1 cellular context compared by ENCODE assay signal in the genomic region with DNA sequence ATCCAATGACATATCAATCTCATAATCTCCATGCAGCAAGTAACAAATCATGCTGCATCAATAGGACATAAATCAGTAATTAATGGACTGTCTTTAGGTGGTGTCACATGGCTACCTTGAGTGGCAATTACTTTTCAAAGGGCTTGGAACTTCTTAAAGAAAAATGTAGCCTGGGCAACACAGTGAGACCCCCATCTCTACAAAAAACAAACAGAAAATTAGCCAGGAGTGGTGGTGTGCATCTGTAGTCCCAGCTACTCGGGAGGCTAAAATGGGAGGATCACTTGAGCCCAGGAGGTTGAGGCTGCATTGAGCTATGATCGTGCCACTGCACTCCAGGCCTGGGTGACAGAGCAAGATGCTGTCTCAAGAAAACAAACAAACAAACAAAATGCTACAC.
TF ChIP-seq lines count a peak whose summit lies in the region.

No MANE protein-coding gene starts in this region.

TF ChIP-seq in K562, 482 proteins besides CTCF, POLR2A, EP300 and RAD21:
- TF ChIP-seq, protein P1, sequence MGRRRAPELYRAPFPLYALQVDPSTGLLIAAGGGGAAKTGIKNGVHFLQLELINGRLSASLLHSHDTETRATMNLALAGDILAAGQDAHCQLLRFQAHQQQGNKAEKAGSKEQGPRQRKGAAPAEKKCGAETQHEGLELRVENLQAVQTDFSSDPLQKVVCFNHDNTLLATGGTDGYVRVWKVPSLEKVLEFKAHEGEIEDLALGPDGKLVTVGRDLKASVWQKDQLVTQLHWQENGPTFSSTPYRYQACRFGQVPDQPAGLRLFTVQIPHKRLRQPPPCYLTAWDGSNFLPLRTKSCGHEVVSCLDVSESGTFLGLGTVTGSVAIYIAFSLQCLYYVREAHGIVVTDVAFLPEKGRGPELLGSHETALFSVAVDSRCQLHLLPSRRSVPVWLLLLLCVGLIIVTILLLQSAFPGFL (CRISPR knock-in tag; IDR thresholded peaks at IDR 0.05): no peak
- TF ChIP-seq ZNF717 (CRISPR knock-in tag; IDR thresholded peaks at IDR 0.05) (no peak), TCF7L2 (IDR thresholded peaks at IDR 0.05; ENCODE audit: low read depth, low read length) (no peak), PPARD (CRISPR knock-in tag; IDR thresholded peaks at IDR 0.05) (no peak), DNMT1 (IDR thresholded peaks at IDR 0.05) (no peak), TBL1XR1 (IDR thresholded peaks at IDR 0.05; ENCODE audit: low read length in 2 of 2) (no peak), BRD9 (IDR thresholded peaks at IDR 0.05; ENCODE audit: low read depth, partially characterized antibody) (no peak), ZFP1 (CRISPR knock-in tag; IDR thresholded peaks at IDR 0.05) (no peak), HDAC2 (IDR thresholded peaks at IDR 0.05) (no peak)
- TF ChIP-seq, protein P2, sequence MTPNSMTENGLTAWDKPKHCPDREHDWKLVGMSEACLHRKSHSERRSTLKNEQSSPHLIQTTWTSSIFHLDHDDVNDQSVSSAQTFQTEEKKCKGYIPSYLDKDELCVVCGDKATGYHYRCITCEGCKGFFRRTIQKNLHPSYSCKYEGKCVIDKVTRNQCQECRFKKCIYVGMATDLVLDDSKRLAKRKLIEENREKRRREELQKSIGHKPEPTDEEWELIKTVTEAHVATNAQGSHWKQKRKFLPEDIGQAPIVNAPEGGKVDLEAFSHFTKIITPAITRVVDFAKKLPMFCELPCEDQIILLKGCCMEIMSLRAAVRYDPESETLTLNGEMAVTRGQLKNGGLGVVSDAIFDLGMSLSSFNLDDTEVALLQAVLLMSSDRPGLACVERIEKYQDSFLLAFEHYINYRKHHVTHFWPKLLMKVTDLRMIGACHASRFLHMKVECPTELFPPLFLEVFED (CRISPR knock-in tag; conservative IDR thresholded peaks at IDR 0.05): no peak
- TF ChIP-seq, protein P3, sequence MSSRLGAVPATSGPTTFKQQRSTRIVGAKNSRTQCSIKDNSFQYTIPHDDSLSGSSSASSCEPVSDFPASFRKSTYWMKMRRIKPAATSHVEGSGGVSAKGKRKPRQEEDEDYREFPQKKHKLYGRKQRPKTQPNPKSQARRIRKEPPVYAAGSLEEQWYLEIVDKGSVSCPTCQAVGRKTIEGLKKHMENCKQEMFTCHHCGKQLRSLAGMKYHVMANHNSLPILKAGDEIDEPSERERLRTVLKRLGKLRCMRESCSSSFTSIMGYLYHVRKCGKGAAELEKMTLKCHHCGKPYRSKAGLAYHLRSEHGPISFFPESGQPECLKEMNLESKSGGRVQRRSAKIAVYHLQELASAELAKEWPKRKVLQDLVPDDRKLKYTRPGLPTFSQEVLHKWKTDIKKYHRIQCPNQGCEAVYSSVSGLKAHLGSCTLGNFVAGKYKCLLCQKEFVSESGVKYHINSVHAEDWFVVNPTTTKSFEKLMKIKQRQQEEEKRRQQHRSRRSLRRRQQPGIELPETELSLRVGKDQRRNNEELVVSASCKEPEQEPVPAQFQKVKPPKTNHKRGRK (tag; IDR thresholded peaks at IDR 0.05): no peak
